In genomic region chr5:62282079-62282478, GRCh38 we compare ENCODE assay signal across 33 cellular contexts.
"Had no signal": no experiment of that assay in that cellular context is flagged by ENCODE, and none has a peak within 500 bp of the region (broad histone marks: within the 10 kb centered on the region; RNA-seq: fewer than 3 reads in every experiment).

No MANE protein-coding gene starts in this region.

- H3K27me3 Mint-ChIP-seq: activated CD4-positive, alpha-beta memory T cell treated with anti-CD3 and anti-CD28 coated beads, Interleukin-2, amount 10 ng/mL, durations not matched to agents 7 days and 5 days; activated CD4-positive, alpha-beta T cell treated with anti-CD3 and anti-CD28 coated beads for 36 hours; activated CD4-positive, alpha-beta T cell treated with anti-CD3 and anti-CD28 coated beads, Interleukin-2, amount 10 ng/mL, durations not matched to agents 24 days and 14 days; activated naive CD4-positive, alpha-beta T cell treated with anti-CD3 and anti-CD28 coated beads, Interleukin-2, amount 50 U/mL, for 24 hours; activated naive CD8-positive, alpha-beta T cell treated with anti-CD3 and anti-CD28 coated beads for 36 hours; activated naive CD8-positive, alpha-beta T cell treated with anti-CD3 and anti-CD28 coated beads, Interleukin-2, amount 50 U/mL, for 24 hours; activated T-cell treated with anti-CD3 and anti-CD28 coated beads, Interleukin-2, amount 50 U/mL, for 24 hours; effector memory CD8-positive, alpha-beta T cell had no signal

- H3K36me3 Mint-ChIP-seq: activated naive CD4-positive, alpha-beta T cell treated with anti-CD3 and anti-CD28 coated beads, Interleukin-2, amount 50 U/mL, for 24 hours had no signal

- H3K27ac Mint-ChIP-seq: activated CD4-positive, alpha-beta memory T cell treated with anti-CD3 and anti-CD28 coated beads, Interleukin-2, amount 10 ng/mL, durations not matched to agents 7 days and 5 days; activated naive CD4-positive, alpha-beta T cell treated with anti-CD3 and anti-CD28 coated beads, Interleukin-2, amount 50 U/mL, for 24 hours; activated naive CD8-positive, alpha-beta T cell treated with anti-CD3 and anti-CD28 coated beads for 36 hours; activated naive CD8-positive, alpha-beta T cell treated with anti-CD3 and anti-CD28 coated beads, Interleukin-2, amount 50 U/mL, for 24 hours; activated T-cell treated with anti-CD3 and anti-CD28 coated beads, Interleukin-2, amount 50 U/mL, for 24 hours; effector memory CD8-positive, alpha-beta T cell; T-helper 17 cell had no signal

- H3K9me3 ChIP-seq: adrenal gland, body of pancreas, esophagus muscularis mucosa, gastrocnemius medialis, heart right ventricle had no signal

- DNase-seq: activated CD4-positive, alpha-beta memory T cell treated with anti-CD3 and anti-CD28 coated beads, Interleukin-2, amount 10 ng/mL, durations not matched to agents 7 days and 5 days; activated CD4-positive, alpha-beta T cell treated with anti-CD3 and anti-CD28 coated beads for 36 hours; activated CD4-positive, alpha-beta T cell treated with anti-CD3 and anti-CD28 coated beads, Interleukin-2, amount 10 ng/mL, durations not matched to agents 24 days and 14 days; activated CD4-positive, CD25-positive, alpha-beta regulatory T cell; activated CD4-positive, CD25-positive, alpha-beta regulatory T cell treated with anti-CD3 and anti-CD28 coated beads, Interleukin-2, amount 50 U/mL, for 72 hours; activated CD8-positive, alpha-beta memory T cell treated with anti-CD3 and anti-CD28 coated beads, Interleukin-2, amount 50 U/mL, for 48 hours; activated gamma-delta T cell; activated naive CD4-positive, alpha-beta T cell treated with Interleukin-2 at 50 U/mL for 16 hours; activated naive CD8-positive, alpha-beta T cell treated with anti-CD3 and anti-CD28 coated beads for 36 hours; activated naive CD8-positive, alpha-beta T cell treated with anti-CD3 and anti-CD28 coated beads, Interleukin-2, amount 50 U/mL, for 24 hours; activated T-cell treated with anti-CD3 and anti-CD28 coated beads for 4 hours; activated T-cell treated with anti-CD3 and anti-CD28 coated beads, Interleukin-2, amount 50 U/mL, for 24 hours; activated T-cell treated with anti-CD3 and anti-CD28 coated beads, Interleukin-2, amount 50 U/mL, for 72 hours; adrenal gland; amygdala; aorta; body of pancreas; caudate nucleus; cortex of kidney; dermis blood vessel endothelial cell; effector CD4-positive, alpha-beta T cell; effector memory CD8-positive, alpha-beta T cell; erythroblast; gastrocnemius medialis; glutamatergic neuron; heart right ventricle; T-helper 1 cell; T-helper 17 cell; T1000 had no signal

- H3K27me3 ChIP-seq: adrenal gland, body of pancreas, esophagus muscularis mucosa, foreskin keratinocyte, gastrocnemius medialis, heart right ventricle had no signal

- H3K4me3 Mint-ChIP-seq: activated CD4-positive, alpha-beta memory T cell treated with anti-CD3 and anti-CD28 coated beads, Interleukin-2, amount 10 ng/mL, durations not matched to agents 7 days and 5 days; activated CD4-positive, alpha-beta T cell treated with anti-CD3 and anti-CD28 coated beads for 36 hours; activated CD4-positive, alpha-beta T cell treated with anti-CD3 and anti-CD28 coated beads, Interleukin-2, amount 10 ng/mL, durations not matched to agents 24 days and 14 days; activated naive CD4-positive, alpha-beta T cell treated with anti-CD3 and anti-CD28 coated beads, Interleukin-2, amount 50 U/mL, for 24 hours; activated naive CD8-positive, alpha-beta T cell treated with anti-CD3 and anti-CD28 coated beads for 36 hours; activated naive CD8-positive, alpha-beta T cell treated with anti-CD3 and anti-CD28 coated beads, Interleukin-2, amount 50 U/mL, for 24 hours; activated T-cell treated with anti-CD3 and anti-CD28 coated beads, Interleukin-2, amount 50 U/mL, for 24 hours; effector memory CD8-positive, alpha-beta T cell; T-helper 17 cell; T-helper 2 cell treated with Interferon-gamma antibody and Interleukin-4, amounts not matched to agents 5 μg/mL and 100 μg/mL, for 36 hours had no signal

- H3K4me1 ChIP-seq: adrenal gland, body of pancreas, esophagus muscularis mucosa, gastrocnemius medialis had no signal

- H3K9me3 Mint-ChIP-seq: activated naive CD4-positive, alpha-beta T cell treated with anti-CD3 and anti-CD28 coated beads, Interleukin-2, amount 50 U/mL, for 24 hours; effector memory CD8-positive, alpha-beta T cell had no signal

- H3K36me3 ChIP-seq: adrenal gland, esophagus muscularis mucosa, gastrocnemius medialis, heart right ventricle had no signal

- H3K27ac ChIP-seq: adrenal gland, body of pancreas, esophagus muscularis mucosa, gastrocnemius medialis, heart right ventricle had no signal

- ATAC-seq: activated CD4-positive, alpha-beta T cell treated with anti-CD3 and anti-CD28 coated beads for 36 hours; activated naive CD8-positive, alpha-beta T cell treated with anti-CD3 and anti-CD28 coated beads, Interleukin-2, amount 50 U/mL, for 24 hours; activated T-cell treated with anti-CD3 and anti-CD28 coated beads, Interleukin-2, amount 50 U/mL, for 72 hours; body of pancreas; effector memory CD8-positive, alpha-beta T cell; gastrocnemius medialis; heart right ventricle; T-helper 17 cell had no signal

- H3K4me3 ChIP-seq: adrenal gland, body of pancreas, esophagus muscularis mucosa, gastrocnemius medialis, heart right ventricle had no signal
